Comparison of ENCODE assay signal across 22 cellular contexts in genomic region chr17:83057397-83057761, GRCh38. TPM values are rescaled to one million over a fixed set of nuclear protein-coding genes. Genes with fewer than 3 reads are reported as not detected.
DNase-seq lines count a peak whose midpoint lies in the region; ATAC-seq and TF ChIP-seq lines count a peak whose summit lies in the region.
"Had no signal": no experiment of that assay in that cellular context is flagged by ENCODE, and none has a peak within 500 bp of the region (broad histone marks: within the 10 kb centered on the region; RNA-seq: fewer than 3 reads in every experiment).

No MANE protein-coding gene starts in this region.

- TF ChIP-seq CTCF in heart left ventricle (IDR thresholded peaks at IDR 0.05): no peak
- TF ChIP-seq CTCF in type B pancreatic cell (conservative IDR thresholded peaks at IDR 0.05): no peak

- H3K4me1 ChIP-seq in heart left ventricle: peaks cover 0 to 33% (median 20%) of the 10 kb centered on the region in 12 donors

- H3K4me3 Mint-ChIP-seq in activated CD4-positive, alpha-beta T cell treated with anti-CD3 and anti-CD28 coated beads, Interleukin-2, amount 10 ng/mL, durations not matched to agents 24 days and 14 days: no peak overlapping the region
- no peak overlapping the region for H3K4me3 Mint-ChIP-seq in type B pancreatic cell
- H3K4me3 Mint-ChIP-seq: CD4-positive, alpha-beta memory T cell; memory B cell had no signal

- H3K4me3 ChIP-seq in heart left ventricle: no peak overlapping the region

- TF ChIP-seq POLR2A in heart left ventricle (IDR thresholded peaks at IDR 0.05): no peak

- peak overlapping the region in 1 of 12 donors; percentile 57 for H3K27ac ChIP-seq in heart left ventricle

- DNase-seq in activated CD4-positive, alpha-beta T cell treated with anti-CD3 and anti-CD28 coated beads, Interleukin-2, amount 10 ng/mL, durations not matched to agents 24 days and 14 days: peak; percentile 51
- DNase-seq in activated CD4-positive, alpha-beta T cell treated with anti-CD3 and anti-CD28 coated beads for 1 hour: no peak
- peak in 3 of 5 donors; percentile 16 to 54 (median 21) for DNase-seq in heart left ventricle
- DNase-seq in Right ventricle myocardium superior: no peak
- peak; percentile 41 for DNase-seq in left lobe of liver (ENCODE audit: low spot score)
- DNase-seq in type B pancreatic cell (ENCODE audit: extremely low spot score, unreplicated experiment): peak; percentile 55
- DNase-seq in Ammon's horn (ENCODE audit: low spot score): no peak
- DNase-seq: 8988T; activated CD4-positive, alpha-beta T cell treated with anti-CD3 and anti-CD28 coated beads, Interleukin-2, amount 50 U/mL, for 1 hour; activated gamma-delta T cell treated with Interleukin-2 at 50 U/mL for 16 hours; CD4-positive, alpha-beta memory T cell; DMS 273 treated with DMSO at 0.1 percent for 48 hours; effector memory CD4-positive, alpha-beta T cell; foreskin fibroblast; HFFc6; NCI-H1048; NCI-H1694; NCI-H2171; NCI-H510A; stimulated activated naive CD4-positive, alpha-beta T cell treated with Interleukin-2 at 50 U/mL for 16 hours had no signal

- intact Hi-C loops in activated CD4-positive, alpha-beta T cell treated with anti-CD3 and anti-CD28 coated beads, Interleukin-2, amount 10 ng/mL, durations not matched to agents 24 days and 14 days (cut with micrococcal nuclease): no loop called here
- intact Hi-C loops in heart left ventricle (cut with DNase I) (loop anchor here in 1 of 10 donors (2.0 kb wide), 1 partner anchor 23 kb away; no protein-coding TSS in a partner anchor), Right ventricle myocardium superior (cut with DNase I) (loop anchor here (10.0 kb wide), 1 partner anchor 793 kb away; no protein-coding TSS in a partner anchor)

- WGBS in heart left ventricle, 4 donors: 84 to 92% (median 88%) methylated on average over 13 to 14 of the region's 14 CpGs

- H3K27me3 ChIP-seq in heart left ventricle: no peaks in the 10 kb centered on the region

- peaks cover 6% of the 10 kb centered on the region for H3K4me1 Mint-ChIP-seq in activated CD4-positive, alpha-beta T cell treated with anti-CD3 and anti-CD28 coated beads, Interleukin-2, amount 10 ng/mL, durations not matched to agents 24 days and 14 days
- H3K4me1 Mint-ChIP-seq in type B pancreatic cell (ENCODE audit: unreplicated experiment): peaks cover 14% of the 10 kb centered on the region

- no peak for ATAC-seq in heart left ventricle
- no peak for ATAC-seq in Right ventricle myocardium superior (ENCODE audit: poor library complexity)
- no peak for ATAC-seq in left lobe of liver
- ATAC-seq in HG03457 (IDR thresholded peaks at IDR 0.05; ENCODE audit: unreplicated experiment): no peak

- peaks cover 3% of the 10 kb centered on the region for H3K27me3 Mint-ChIP-seq in activated CD4-positive, alpha-beta T cell treated with anti-CD3 and anti-CD28 coated beads, Interleukin-2, amount 10 ng/mL, durations not matched to agents 24 days and 14 days
- no peaks in the 10 kb centered on the region for H3K27me3 Mint-ChIP-seq in type B pancreatic cell
- H3K27me3 Mint-ChIP-seq: CD4-positive, alpha-beta memory T cell had no signal

- H3K36me3 ChIP-seq in heart left ventricle: no peaks in the 10 kb centered on the region

- H3K9me3 ChIP-seq in heart left ventricle: no peaks in the 10 kb centered on the region

- no peaks in the 10 kb centered on the region for H3K9me3 Mint-ChIP-seq in activated CD4-positive, alpha-beta T cell treated with anti-CD3 and anti-CD28 coated beads, Interleukin-2, amount 10 ng/mL, durations not matched to agents 24 days and 14 days
- no peaks in the 10 kb centered on the region for H3K9me3 Mint-ChIP-seq in type B pancreatic cell
- H3K9me3 Mint-ChIP-seq: CD4-positive, alpha-beta memory T cell; HFFc6; memory B cell had no signal

- H3K36me3 Mint-ChIP-seq in activated CD4-positive, alpha-beta T cell treated with anti-CD3 and anti-CD28 coated beads, Interleukin-2, amount 10 ng/mL, durations not matched to agents 24 days and 14 days (ENCODE audit: low read depth): no peaks in the 10 kb centered on the region
- H3K36me3 Mint-ChIP-seq in type B pancreatic cell: peaks cover 3% of the 10 kb centered on the region
- H3K36me3 Mint-ChIP-seq: CD4-positive, alpha-beta memory T cell; memory B cell had no signal

- no peak overlapping the region for H3K27ac Mint-ChIP-seq in activated CD4-positive, alpha-beta T cell treated with anti-CD3 and anti-CD28 coated beads, Interleukin-2, amount 10 ng/mL, durations not matched to agents 24 days and 14 days
- H3K27ac Mint-ChIP-seq in type B pancreatic cell: no peak overlapping the region
- H3K27ac Mint-ChIP-seq: memory B cell had no signal

RNA-seq across cellular contexts. Expression of gene METRNL, which starts 22.0 kb away (rescaled TPM):
- total RNA-seq in activated CD4-positive, alpha-beta T cell treated with anti-CD3 and anti-CD28 coated beads, Interleukin-2, amount 10 ng/mL, durations not matched to agents 24 days and 14 days: 19.6 and 22.3 TPM in 2 replicates
- 100 to 1,000 TPM in 1 of 9 donors, 10 to 100 TPM in 8; 60.6 to 121 (median 79.5) TPM for total RNA-seq in heart left ventricle
- polyA plus RNA-seq in heart left ventricle: 100 to 1,000 TPM in 1 of 2 donors, 10 to 100 TPM in 1; 59.4 to 144 TPM
- 70.3 TPM for total RNA-seq in Right ventricle myocardium superior
- total RNA-seq in left lobe of liver: 4.7 TPM
- total RNA-seq in type B pancreatic cell (ENCODE audit: low replicate concordance): 76.2 and 145 TPM in 2 replicates

Comparison
In these comparisons a context has a peak if more than half of its experiments do, and no peak if none do; other contexts are left out.
1. DNase-seq: peak in activated CD4-positive, alpha-beta T cell treated with anti-CD3 and anti-CD28 coated beads, Interleukin-2, amount 10 ng/mL, durations not matched to agents 24 days and 14 days (single experiment), heart left ventricle (3 of 5), left lobe of liver (single experiment) and type B pancreatic cell (single experiment); none in activated CD4-positive, alpha-beta T cell treated with anti-CD3 and anti-CD28 coated beads for 1 hour (single experiment), Right ventricle myocardium superior (single experiment) and Ammon's horn (single experiment).